In genomic region chr7:55545496-55545895, GRCh38 we compare ENCODE assay signal across 2 cellular contexts.
TF ChIP-seq lines count a peak whose summit lies in the region.

No MANE protein-coding gene starts in this region.

TF ChIP-seq in A549, 52 proteins besides CTCF, POLR2A, EP300 and RAD21 (continued from another document):
- TF ChIP-seq BCL3 (IDR thresholded peaks at IDR 0.05) (no peak), HEYL (CRISPR knock-in tag; IDR thresholded peaks at IDR 0.05) (no peak), HES2 (IDR thresholded peaks at IDR 0.05) (no peak), ZSCAN20 (CRISPR knock-in tag; IDR thresholded peaks at IDR 0.05) (no peak), BHLHE40 (IDR thresholded peaks at IDR 0.05; ENCODE audit: low read depth, low read length) (no peak), PBX3 (IDR thresholded peaks at IDR 0.05) (no peak), MAFK (IDR thresholded peaks at IDR 0.05; ENCODE audit: partially characterized antibody) (no peak), EHMT2 (IDR thresholded peaks at IDR 0.05; ENCODE audit: low read depth) (no peak), ELK1 (IDR thresholded peaks at IDR 0.05; ENCODE audit: low read depth, low read length) (no peak), POLR2AphosphoS2 (conservative IDR thresholded peaks at IDR 0.05; ENCODE audit: low read length) (no peak), FOSB (CRISPR knock-in tag; IDR thresholded peaks at IDR 0.05) (no peak), E2F6 (IDR thresholded peaks at IDR 0.05; ENCODE audit: borderline replicate concordance, low read depth) (no peak)

TF ChIP-seq in WTC11, 78 proteins besides CTCF, POLR2A, EP300 and RAD21 (continued from another document):
- no peak for TF ChIP-seq ARID4B (CRISPR knock-in tag; IDR thresholded peaks at IDR 0.05; ENCODE audit: borderline replicate concordance)
- no peak for TF ChIP-seq CREM (CRISPR knock-in tag; IDR thresholded peaks at IDR 0.05)
- TF ChIP-seq FOXK1 (CRISPR knock-in tag; IDR thresholded peaks at IDR 0.05), result no peak
- TF ChIP-seq CDX4 (CRISPR knock-in tag; IDR thresholded peaks at IDR 0.05; ENCODE audit: borderline replicate concordance), result no peak
TF ChIP-seq in WTC11: peak in this region for 0.
